20 cellular contexts compared by ENCODE assay signal in the genomic region with DNA sequence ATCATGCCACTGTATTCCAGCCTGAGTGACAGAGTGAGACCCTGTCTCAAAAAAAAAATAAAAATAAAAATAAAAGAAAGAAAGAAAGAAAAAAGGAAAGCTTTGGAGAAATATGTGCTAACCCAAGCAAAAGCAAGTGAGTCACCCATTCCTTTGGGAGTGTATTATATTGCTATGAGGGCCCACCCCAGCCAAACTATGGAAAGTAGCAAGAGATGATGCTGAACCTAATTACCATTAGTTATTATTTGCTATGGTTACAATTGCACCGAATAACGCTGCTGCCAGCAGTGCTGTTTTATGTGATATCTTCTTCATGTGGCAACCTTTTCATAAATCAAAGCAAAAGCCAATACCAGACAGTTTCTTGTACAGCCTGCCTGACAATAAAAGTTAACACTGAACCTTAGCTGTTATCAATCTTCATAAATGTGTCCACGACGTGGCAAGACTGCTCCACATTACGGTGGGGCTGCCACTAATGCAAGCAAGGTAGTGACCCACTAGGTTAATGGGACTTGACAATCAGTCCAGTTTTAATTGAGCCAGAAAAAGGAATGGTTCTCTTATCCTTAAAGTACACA.
DNase-seq lines count a peak whose midpoint lies in the region; ATAC-seq and TF ChIP-seq lines count a peak whose summit lies in the region.
"Had no signal": no experiment of that assay in that cellular context is flagged by ENCODE, and none has a peak within 500 bp of the region (broad histone marks: within the 10 kb centered on the region; RNA-seq: fewer than 3 reads in every experiment).

No MANE protein-coding gene starts in this region.

- CTCF ChIA-PET in HEK293T (lab: Yijun Ruan, JAX) = no interaction called here

- no peak overlapping the region for H2BK5ac ChIP-seq in mesenchymal stem cell (ENCODE audit: low read depth, low read length, poor library complexity, severe bottlenecking)

- peaks cover 4% of the 10 kb centered on the region for H3K79me1 ChIP-seq in mesenchymal stem cell (replicated peaks; ENCODE audit: low read length, poor library complexity, severe bottlenecking)

- H4K91ac ChIP-seq in mesenchymal stem cell (ENCODE audit: low read length) = no peak overlapping the region

- 81% methylated on average over 5 of the region's 5 CpGs for whole genome bisulfite sequencing in mesenchymal stem cell

- H2AFZ ChIP-seq in mesenchymal stem cell (ENCODE audit: low read depth, low read length) = no peak overlapping the region

- no peak overlapping the region for H3K23ac ChIP-seq in mesenchymal stem cell (ENCODE audit: low read length in 2 of 2)

- no peaks in the 10 kb centered on the region for H3K9me3 ChIP-seq in mesenchymal stem cell (ENCODE audit: control insufficient read depth, low read length)

- no peaks in the 10 kb centered on the region for H3K27me3 ChIP-seq in mesenchymal stem cell (ENCODE audit: control insufficient read depth in 1 of 2, insufficient read depth in 1 of 2, low read length in 2 of 2)

- POLR2A ChIA-PET in HEK293T (lab: Yijun Ruan, JAX) = no interaction called here

- no peak overlapping the region for H3K27ac ChIP-seq in mesenchymal stem cell (ENCODE audit: low read length, poor library complexity, severe bottlenecking)
- H3K27ac ChIP-seq: 22Rv1 had no signal

- H3K9ac ChIP-seq in mesenchymal stem cell (ENCODE audit: low read length) = peak overlapping the region; percentile 27

- DNase-seq in AG08395 (ENCODE audit: low spot score) (peak; percentile 48), HEK293T (ENCODE audit: extremely low spot score) (peak; percentile 14), fibroblast of gingiva (ENCODE audit: low read depth) (peak; percentile 39), mesenchymal stem cell (peak; percentile 7), NCI-H1436 treated with DMSO at 0.1 percent for 48 hours (lab: John Stamatoyannopoulos, UW) (no peak), SHP77 (lab: John Stamatoyannopoulos, UW) (no peak)
- DNase-seq: AML-193; Calu3; CD4-positive, alpha-beta T cell; H7; MM.1S; NCI-H1105; NCI-H187; NCI-H510A treated with DMSO at 0.1 percent for 48 hours; SIG-M5 had no signal

- H3K18ac ChIP-seq in mesenchymal stem cell (ENCODE audit: low read depth in 1 of 2, low read length in 2 of 2) = no peak overlapping the region

- H3K4me1 ChIP-seq in mesenchymal stem cell (ENCODE audit: control insufficient read depth, insufficient read depth, low read depth, low read length) = no peaks in the 10 kb centered on the region

- ATAC-seq in GM18861 (IDR thresholded peaks at IDR 0.05; ENCODE audit: unreplicated experiment) (no peak), HG02798 (IDR thresholded peaks at IDR 0.05; ENCODE audit: poor library complexity, unreplicated experiment) (no peak)
- ATAC-seq: HepG2, Panc1 had no signal

- H2BK120ac ChIP-seq in mesenchymal stem cell (ENCODE audit: low read depth, low read length) = no peak overlapping the region

- H3K36me3 ChIP-seq in mesenchymal stem cell (ENCODE audit: control insufficient read depth in 1 of 2, insufficient read depth in 2 of 2, low read depth in 1 of 2, low read length in 2 of 2) = no peaks in the 10 kb centered on the region

- no peak overlapping the region for H2BK15ac ChIP-seq in mesenchymal stem cell (ENCODE audit: low read depth, poor library complexity, severe bottlenecking)

- no peak overlapping the region for H3K14ac ChIP-seq in mesenchymal stem cell (ENCODE audit: low read length in 2 of 2)

- no peak overlapping the region for H3K4me3 ChIP-seq in mesenchymal stem cell (ENCODE audit: insufficient read depth in 1 of 2, low read depth in 1 of 2, low read length in 2 of 2)

- no peak overlapping the region for H2BK12ac ChIP-seq in mesenchymal stem cell (ENCODE audit: low read length in 2 of 2)

- H3K4ac ChIP-seq in mesenchymal stem cell (ENCODE audit: low read depth in 1 of 2, low read length in 2 of 2) = no peak overlapping the region

- no peak overlapping the region for H4K8ac ChIP-seq in mesenchymal stem cell (ENCODE audit: low read length)

- H3K4me2 ChIP-seq in mesenchymal stem cell (ENCODE audit: low read length, poor library complexity, severe bottlenecking) = no peak overlapping the region

- H2AK5ac ChIP-seq in mesenchymal stem cell (ENCODE audit: low read length, severe bottlenecking) = no peak overlapping the region

TF ChIP-seq in HEK293T, 16 proteins besides CTCF, POLR2A, EP300 and RAD21:
- TF ChIP-seq, protein P1, sequence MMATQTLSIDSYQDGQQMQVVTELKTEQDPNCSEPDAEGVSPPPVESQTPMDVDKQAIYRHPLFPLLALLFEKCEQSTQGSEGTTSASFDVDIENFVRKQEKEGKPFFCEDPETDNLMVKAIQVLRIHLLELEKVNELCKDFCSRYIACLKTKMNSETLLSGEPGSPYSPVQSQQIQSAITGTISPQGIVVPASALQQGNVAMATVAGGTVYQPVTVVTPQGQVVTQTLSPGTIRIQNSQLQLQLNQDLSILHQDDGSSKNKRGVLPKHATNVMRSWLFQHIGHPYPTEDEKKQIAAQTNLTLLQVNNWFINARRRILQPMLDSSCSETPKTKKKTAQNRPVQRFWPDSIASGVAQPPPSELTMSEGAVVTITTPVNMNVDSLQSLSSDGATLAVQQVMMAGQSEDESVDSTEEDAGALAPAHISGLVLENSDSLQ (IDR thresholded peaks at IDR 0.05) = peak; percentile 81
- TF ChIP-seq L3MBTL2 (conservative IDR thresholded peaks at IDR 0.05) = no peak

Comparison
In these comparisons a context has a peak if more than half of its experiments do, and no peak if none do; other contexts are left out.
1. DNase-seq: peak in AG08395 (single experiment), HEK293T (single experiment), fibroblast of gingiva (single experiment) and mesenchymal stem cell (single experiment); none in NCI-H1436 treated with DMSO at 0.1 percent for 48 hours (single experiment) and SHP77 (0 of 2).